18 cellular contexts compared by ENCODE assay signal in genomic region chr2:179226203-179226960, GRCh38. TPM values are rescaled to one million over a fixed set of nuclear protein-coding genes. Genes with fewer than 3 reads are reported as not detected.
DNase-seq lines count a peak whose midpoint lies in the region; ATAC-seq, FAIRE-seq and TF ChIP-seq lines count a peak whose summit lies in the region.
"Had no signal": no experiment of that assay in that cellular context is flagged by ENCODE, and none has a peak within 500 bp of the region (broad histone marks: within the 10 kb centered on the region; RNA-seq: fewer than 3 reads in every experiment).

No MANE protein-coding gene starts in this region.

- no peaks in the 10 kb centered on the region for H3F3A ChIP-seq in MM.1S (ENCODE audit: insufficient read depth, low read length)

- POLR2A ChIA-PET in HepG2 (lab: Yijun Ruan, JAX), result interaction anchor here (1.7 kb wide), 1 partner anchor 46 kb away, joined by 3 read pairs; no protein-coding TSS in a partner anchor

- no TSS peak for BruUV-seq in HepG2 (replicated peaks; lab: Mats Ljungman, UMichigan)

- no peak for TF ChIP-seq EP300 in HepG2 (IDR thresholded peaks at IDR 0.05; ENCODE audit: low read depth in 2 of 2, low read length in 2 of 2)
- TF ChIP-seq EP300 in HepG2 (CRISPR knock-in tag; IDR thresholded peaks at IDR 0.05; ENCODE audit: borderline replicate concordance), result no peak

- H3K27me3 ChIP-seq in liver (ENCODE audit: control insufficient read depth in 4 of 4, insufficient read depth in 4 of 4, low read length in 3 of 4) (no peaks in the 10 kb centered on the region), HepG2 (ENCODE audit: control insufficient read depth in 1 of 2, insufficient read depth in 2 of 2, low read length in 2 of 2) (no peaks in the 10 kb centered on the region), right cardiac atrium (ENCODE audit: control insufficient read depth, insufficient read depth) (no peaks in the 10 kb centered on the region), MM.1S (replicated peaks; ENCODE audit: insufficient read depth, low read length) (no peaks in the 10 kb centered on the region)
- H3K27me3 ChIP-seq: tibial nerve had no signal

- H2AFZ ChIP-seq in HepG2 (ENCODE audit: low read length), result no peak overlapping the region
- no peak overlapping the region for H2AFZ ChIP-seq in MM.1S (ENCODE audit: low read length)
- H2AFZ ChIP-seq: parathyroid adenoma had no signal

- in situ Hi-C loops in HepG2 (cut with HindIII; ENCODE audit: extremely low pct_ligation_motif_present, low pct_unique_long_range_greater_than_20kb), result loop anchor here (10.0 kb wide), 1 partner anchor 178 kb away; no protein-coding TSS in a partner anchor

- no peak for FAIRE-seq in HepG2 (lab: Jason Lieb, UNC)
- FAIRE-seq: D721Med had no signal

- no peak for TF ChIP-seq RAD21 in liver (IDR thresholded peaks at IDR 0.05)
- no peak for TF ChIP-seq RAD21 in HepG2 (CRISPR knock-in tag; IDR thresholded peaks at IDR 0.05)

- ATAC-seq in HepG2 (no peak), right cardiac atrium (no peak), HG02973 (IDR thresholded peaks at IDR 0.05; ENCODE audit: unreplicated experiment) (no peak)
- ATAC-seq: activated T-cell treated with anti-CD3 and anti-CD28 coated beads, Interleukin-2, amount 50 U/mL, for 72 hours; Panc1 had no signal

- H3K4me2 ChIP-seq in HepG2 (ENCODE audit: low read depth, low read length) (no peak overlapping the region), MM.1S (ENCODE audit: low read depth, low read length) (no peak overlapping the region)

- TF ChIP-seq CTCF in liver (IDR thresholded peaks at IDR 0.05; ENCODE audit: low read depth, low read length, missing input control), result no peak
- no peak for TF ChIP-seq CTCF in HepG2 (CRISPR knock-in tag; IDR thresholded peaks at IDR 0.05)
- no peak for TF ChIP-seq CTCF in GM20000 (IDR thresholded peaks at IDR 0.05; ENCODE audit: extremely low read depth, missing control alignments)
- TF ChIP-seq CTCF in MM.1S (IDR thresholded peaks at IDR 0.05; ENCODE audit: low read length), result no peak

- H3K4me1 ChIP-seq in liver (ENCODE audit: control insufficient read depth in 4 of 4, insufficient read depth in 4 of 4, low read length in 3 of 4) (peaks cover 2 to 18% (median 8%) of the 10 kb centered on the region in 4 donors), HepG2 (ENCODE audit: insufficient read depth, low read length) (peaks cover 33% of the 10 kb centered on the region), right cardiac atrium (ENCODE audit: control insufficient read depth, insufficient read depth, low read length) (peaks cover 6% of the 10 kb centered on the region), MM.1S (ENCODE audit: low read length) (no peaks in the 10 kb centered on the region)
- H3K4me1 ChIP-seq: parathyroid adenoma had no signal

- no peak for TF ChIP-seq POLR2A in HepG2 (IDR thresholded peaks at IDR 0.05; ENCODE audit: insufficient read depth in 1 of 2, low read depth in 2 of 2, low read length in 2 of 2)

- H3K36me3 ChIP-seq in liver (ENCODE audit: control insufficient read depth in 4 of 4, insufficient read depth in 3 of 4, low read depth in 1 of 4, low read length in 3 of 4) (no peaks in the 10 kb centered on the region), HepG2 (replicated peaks in 1 of 2; ENCODE audit: control insufficient read depth in 1 of 2, insufficient read depth in 2 of 2, low read length in 2 of 2) (peaks cover 1 to 14% of the 10 kb centered on the region in 2 experiments; a peak in 3 of 5 replicates), MM.1S (replicated peaks; ENCODE audit: insufficient read depth, low read length) (no peaks in the 10 kb centered on the region)
- H3K36me3 ChIP-seq: tibial nerve had no signal

- H3K27ac ChIP-seq in liver (ENCODE audit: low read depth in 1 of 2, low read length in 2 of 2), result no peak overlapping the region
- no peak overlapping the region for H3K27ac ChIP-seq in HepG2 (ENCODE audit: extremely low read length, insufficient read depth, low read length)
- no peak overlapping the region for H3K27ac ChIP-seq in right cardiac atrium (ENCODE audit: low read length)
- no peak overlapping the region for H3K27ac ChIP-seq in MM.1S (ENCODE audit: low read length)
- H3K27ac ChIP-seq: parathyroid adenoma, tibial nerve had no signal

- CTCF ChIA-PET in HepG2 (lab: Yijun Ruan, JAX; ENCODE audit: low intra/inter-chr PET ratio, low total read pairs), result no interaction called here

- no peak overlapping the region for H3K9ac ChIP-seq in liver (ENCODE audit: low read depth in 1 of 2, low read length in 2 of 2)
- no peak overlapping the region for H3K9ac ChIP-seq in HepG2 (ENCODE audit: insufficient read depth, low read depth, low read length)
- no peak overlapping the region for H3K9ac ChIP-seq in MM.1S (ENCODE audit: low read length)
- H3K9ac ChIP-seq: parathyroid adenoma had no signal

- peaks cover 98% of the 10 kb centered on the region for H3K79me2 ChIP-seq in HepG2 (ENCODE audit: insufficient read depth, low read length)
- no peaks in the 10 kb centered on the region; the same call in 1 of the 2 replicates for H3K79me2 ChIP-seq in MM.1S (ENCODE audit: low read length)
- H3K79me2 ChIP-seq: parathyroid adenoma had no signal

- DNase-seq in HepG2 (ENCODE audit: low spot score), result no peak
- DNase-seq in NCI-H69 (lab: John Stamatoyannopoulos, UW), result peak; percentile 85
- DNase-seq in right cardiac atrium, result peak in 2 of 3 donors; percentile 27 to 48
- no peak for DNase-seq in iPS-NIHi11 (ENCODE audit: low spot score)
- DNase-seq in GM20000 (ENCODE audit: low spot score), result no peak
- no peak for DNase-seq in MM.1S
- DNase-seq: activated CD4-positive, alpha-beta T cell treated with anti-CD3 and anti-CD28 coated beads for 48 hours; activated T-cell treated with anti-CD3 and anti-CD28 coated beads, Interleukin-2, amount 50 U/mL, for 72 hours; amniotic stem cell; cortex of kidney; NCI-H1694 treated with DMSO at 0.1 percent for 48 hours; stimulated activated CD4-positive, alpha-beta T cell treated with anti-CD3 and anti-CD28 coated beads, Interleukin-15, amount 100 ng/mL, for 24 hours had no signal

- intact Hi-C loops in HepG2 (cut with micrococcal nuclease; ENCODE audit: unreplicated experiment), result no loop called here
- intact Hi-C loops in right cardiac atrium (cut with DNase I), result loop anchor here in 1 of 4 donors (10.0 kb wide), 2 partner anchors 118 to 538 kb away; no protein-coding TSS in a partner anchor

- no peak overlapping the region for H3K4me3 ChIP-seq in liver (ENCODE audit: low read depth in 1 of 3, low read length in 3 of 3)
- H3K4me3 ChIP-seq in HepG2 (replicated peaks in 1 of 3; ENCODE audit: insufficient read depth in 1 of 3, low read depth in 2 of 3, low read length in 3 of 3), result no peak overlapping the region
- H3K4me3 ChIP-seq in right cardiac atrium (ENCODE audit: low read length), result no peak overlapping the region
- no peak overlapping the region for H3K4me3 ChIP-seq in MM.1S (ENCODE audit: low read length)
- H3K4me3 ChIP-seq: tibial nerve had no signal

- H3K9me3 ChIP-seq in liver (ENCODE audit: control insufficient read depth in 4 of 4, low read length in 3 of 4), result no peaks in the 10 kb centered on the region
- no peaks in the 10 kb centered on the region for H3K9me3 ChIP-seq in HepG2 (ENCODE audit: low read length)
- no peaks in the 10 kb centered on the region for H3K9me3 ChIP-seq in right cardiac atrium (ENCODE audit: control insufficient read depth, low read length)
- H3K9me3 ChIP-seq in MM.1S (replicated peaks; ENCODE audit: insufficient read depth, low read length), result no peaks in the 10 kb centered on the region
- H3K9me3 ChIP-seq: tibial nerve had no signal

- peaks cover 9% of the 10 kb centered on the region; the same call in 1 of the 2 replicates for H4K20me1 ChIP-seq in HepG2 (ENCODE audit: insufficient read depth, low read length)
- no peaks in the 10 kb centered on the region for H4K20me1 ChIP-seq in MM.1S (ENCODE audit: insufficient read depth, low read length)

- WGBS in liver, result 33% methylated on average over 6 of the region's 6 CpGs
- WGBS in HepG2 (ENCODE audit: low lambda C conversion rate), result 98% methylated on average over 6 of the region's 6 CpGs
- 66% methylated on average over 6 of the region's 6 CpGs for WGBS in right cardiac atrium

- no peaks in the 10 kb centered on the region for H3K9me2 ChIP-seq in MM.1S (replicated peaks; ENCODE audit: insufficient read depth, low read length)

TF ChIP-seq in liver, 16 proteins besides CTCF, POLR2A, EP300 and RAD21 (continues in another document):
- TF ChIP-seq JUND (IDR thresholded peaks at IDR 0.05) (peak in 1 of 2 donors; percentile 28), FOXA2 (IDR thresholded peaks at IDR 0.05) (no peak)

RNA-seq across cellular contexts. Expression of gene SESTD1, which starts 38.2 kb away (rescaled TPM):
- total RNA-seq in liver (10 to 100 TPM in 1 of 2 donors, 1 to 10 TPM in 1; 8.3 to 10.1 TPM), HepG2 (2016; rRNA removed; fragmentation: Illumina TruSeq; extraction: Trizol) (74.4 and 105 TPM in 2 replicates), right cardiac atrium (10 to 100 TPM; 41.9 to 66.7 (median 54.5) TPM)
- polyA plus RNA-seq in liver (1 to 10 TPM; 6.3 to 6.5 TPM), HepG2 (2011; rRNA removed) (69.3 and 101 TPM in 2 replicates), right cardiac atrium (8.4 TPM)
- 58.3 and 66.2 TPM in 2 replicates for total RNA-seq in HepG2 (2016; cell fraction: cytosol; rRNA removed; fragmentation: Illumina TruSeq; extraction: Trizol; ENCODE audit: low read depth)
- 71.8 and 93.5 TPM in 2 replicates for total RNA-seq in HepG2 (2016; cell fraction: insoluble cytoplasmic fraction; rRNA removed; fragmentation: Illumina TruSeq; extraction: Trizol)
- total RNA-seq in HepG2 (2016; cell fraction: membrane; rRNA removed; fragmentation: Illumina TruSeq; extraction: Trizol), result 84.1 and 90.5 TPM in 2 replicates
- 67.8 and 69.5 TPM in 2 replicates for total RNA-seq in HepG2 (2016; cell fraction: nucleus; rRNA removed; fragmentation: Illumina TruSeq; extraction: Trizol)
- polyA plus RNA-seq in HepG2 (2011; cell fraction: cytosol; rRNA removed), result 44.4 and 49.6 TPM in 2 replicates
- 48.2 and 49.5 TPM in 2 replicates for polyA plus RNA-seq in HepG2 (2011; cell fraction: nucleus; rRNA removed)
- 109 and 119 TPM in 2 replicates for polyA plus RNA-seq in HepG2 (2012)
- 25.4 and 25.6 TPM in 2 replicates for polyA plus RNA-seq in HepG2 (2016; cell fraction: cytosol; fragmentation: Illumina TruSeq; extraction: Trizol; ENCODE audit: low read depth)
- polyA plus RNA-seq in HepG2 (2016; cell fraction: insoluble cytoplasmic fraction; fragmentation: Illumina TruSeq; extraction: Trizol; ENCODE audit: low read depth), result 82.9 and 87.2 TPM in 2 replicates
- polyA plus RNA-seq in HepG2 (2016; cell fraction: membrane; fragmentation: Illumina TruSeq; extraction: Trizol; ENCODE audit: low read depth), result 48.8 and 51.0 TPM in 2 replicates
- polyA plus RNA-seq in HepG2 (2016; cell fraction: nucleus; fragmentation: Illumina TruSeq; extraction: Trizol; ENCODE audit: insufficient read depth, low read depth), result 66.2 and 71.0 TPM in 2 replicates
- 13.2 and 38.6 TPM in 2 replicates for polyA minus RNA-seq in HepG2 (2011; rRNA and poly(A)+ RNA removed; ENCODE audit: low replicate concordance)
- polyA minus RNA-seq in HepG2 (2011; cell fraction: cytosol; rRNA and poly(A)+ RNA removed), result 71.8 and 102 TPM in 2 replicates
- 247 and 269 TPM in 2 replicates for polyA minus RNA-seq in HepG2 (2011; cell fraction: nucleus; rRNA and poly(A)+ RNA removed)

Comparison
In these comparisons a context has a peak if more than half of its experiments do, and no peak if none do; other contexts are left out.
1. DNase-seq: peak in NCI-H69 (single experiment) and right cardiac atrium (2 of 3); none in HepG2 (single experiment), iPS-NIHi11 (single experiment), GM20000 (single experiment) and MM.1S (single experiment).